9 cellular contexts compared by ENCODE assay signal in genomic region chr4:169225812-169226211, GRCh38. TPM values are rescaled to one million over a fixed set of nuclear protein-coding genes. Genes with fewer than 3 reads are reported as not detected.
DNase-seq lines count a peak whose midpoint lies in the region; ATAC-seq, FAIRE-seq and TF ChIP-seq lines count a peak whose summit lies in the region.
"Had no signal": no experiment of that assay in that cellular context is flagged by ENCODE, and none has a peak within 500 bp of the region (broad histone marks: within the 10 kb centered on the region; RNA-seq: fewer than 3 reads in every experiment).

No MANE protein-coding gene starts in this region.

- no peak for TF ChIP-seq POLR2A in esophagus muscularis mucosa (IDR thresholded peaks at IDR 0.05; ENCODE audit: low read depth)
- no peak for TF ChIP-seq POLR2A in GM12892 (IDR thresholded peaks at IDR 0.05; ENCODE audit: low read depth, low read length)

- TF ChIP-seq EP300 in esophagus muscularis mucosa (IDR thresholded peaks at IDR 0.05) = no peak

- peaks cover 3 to 60% (median 17%) of the 10 kb centered on the region in 11 experiments; a peak in 17 of 22 replicates for H3K36me3 ChIP-seq in BLaER1 treated with 17β-estradiol and CSF1 and Interleukin-3, amounts not matched to agents 10 nM and 100 nM
- H3K36me3 ChIP-seq in HUES48 (ENCODE audit: control insufficient read depth, insufficient read depth, low read length) (no peaks in the 10 kb centered on the region), esophagus muscularis mucosa (no peaks in the 10 kb centered on the region), HAP-1 (replicated peaks) (no peaks in the 10 kb centered on the region)

- intact Hi-C loops in esophagus muscularis mucosa (cut with DNase I) = no loop called here

- DNase-seq in esophagus muscularis mucosa (ENCODE audit: extremely low spot score) = peak; percentile 50
- no peak for DNase-seq in HAP-1 (ENCODE audit: low spot score in 2 of 2)
- DNase-seq in stimulated activated CD4-positive, alpha-beta T cell treated with anti-CD3 and anti-CD28 coated beads, Interleukin-15, amount 100 ng/mL, for 24 hours = no peak
- no peak for DNase-seq in GM12892 (ENCODE audit: insufficient read length)
- DNase-seq in HUDEP-2 (lab: John Stamatoyannopoulos, UW; ENCODE audit: unreplicated experiment in 76 of 76) = no peak

- no peak overlapping the region for H3K4me3 ChIP-seq in BLaER1 treated with 17β-estradiol and CSF1 and Interleukin-3, amounts not matched to agents 10 nM and 100 nM
- H3K4me3 ChIP-seq in HUES48 (ENCODE audit: low read depth, low read length) (no peak overlapping the region), esophagus muscularis mucosa (no peak overlapping the region), HAP-1 (no peak overlapping the region)

- peaks cover 32 to 73% (median 53%) of the 10 kb centered on the region in 10 experiments for H3K4me1 ChIP-seq in BLaER1 treated with 17β-estradiol and CSF1 and Interleukin-3, amounts not matched to agents 10 nM and 100 nM
- H3K4me1 ChIP-seq in HUES48 (ENCODE audit: control insufficient read depth, insufficient read depth, low read length) (peaks cover 6% of the 10 kb centered on the region), esophagus muscularis mucosa (peaks cover 25 to 31% (median 28%) of the 10 kb centered on the region in 4 donors), HAP-1 (no peaks in the 10 kb centered on the region)

- no peak overlapping the region for H3K9ac ChIP-seq in BLaER1 treated with 17β-estradiol and CSF1 and Interleukin-3, amounts not matched to agents 10 nM and 100 nM
- H3K9ac ChIP-seq in HUES48 (ENCODE audit: low read depth, low read length) = no peak overlapping the region

- peak; percentile 49 for ATAC-seq in GM21447 (IDR thresholded peaks at IDR 0.05; ENCODE audit: unreplicated experiment)

- in situ Hi-C loops in HAP-1 (cut with MboI; ENCODE audit: low sequenced_read_pairs) = no loop called here

- peaks cover 0 to 6% (median 4%) of the 10 kb centered on the region in 11 experiments; a peak in 4 of 22 replicates for H3K9me3 ChIP-seq in BLaER1 treated with 17β-estradiol and CSF1 and Interleukin-3, amounts not matched to agents 10 nM and 100 nM (replicated peaks in 1 of 11)
- H3K9me3 ChIP-seq in HUES48 (ENCODE audit: control insufficient read depth, insufficient read depth, low read length) (no peaks in the 10 kb centered on the region), esophagus muscularis mucosa (no peaks in the 10 kb centered on the region), HAP-1 (no peaks in the 10 kb centered on the region)

- peak overlapping the region; percentile 14 to 80 (median 56); a peak in 20 of 22 replicates for H3K4me2 ChIP-seq in BLaER1 treated with 17β-estradiol and CSF1 and Interleukin-3, amounts not matched to agents 10 nM and 100 nM

- no peaks in the 10 kb centered on the region for H3K27me3 ChIP-seq in BLaER1 treated with 17β-estradiol and CSF1 and Interleukin-3, amounts not matched to agents 10 nM and 100 nM
- H3K27me3 ChIP-seq in HUES48 (ENCODE audit: control insufficient read depth, insufficient read depth, low read length) (no peaks in the 10 kb centered on the region), esophagus muscularis mucosa (no peaks in the 10 kb centered on the region), HAP-1 (ENCODE audit: low read depth) (no peaks in the 10 kb centered on the region)

- peak overlapping the region in 5 of 11 experiments; percentile 3 to 69 (median 32); a peak in 7 of 22 replicates for H3K27ac ChIP-seq in BLaER1 treated with 17β-estradiol and CSF1 and Interleukin-3, amounts not matched to agents 10 nM and 100 nM
- H3K27ac ChIP-seq in HUES48 (ENCODE audit: low read depth, low read length) (peak overlapping the region; percentile 64), esophagus muscularis mucosa (replicated peaks in 1 of 4) (no peak overlapping the region)

- no peak for FAIRE-seq in GM12892 (lab: Jason Lieb, UNC)

- peaks cover 0 to 99% (median 10%) of the 10 kb centered on the region in 11 experiments; a peak in 13 of 22 replicates for H4K20me1 ChIP-seq in BLaER1 treated with 17β-estradiol and CSF1 and Interleukin-3, amounts not matched to agents 10 nM and 100 nM

- WGBS in esophagus muscularis mucosa = 30% methylated on average over 2 of the region's 2 CpGs

- no peak for TF ChIP-seq CTCF in esophagus muscularis mucosa (IDR thresholded peaks at IDR 0.05)

RNA-seq across cellular contexts. Expression of gene SH3RF1, which starts 44.9 kb away (rescaled TPM):
- 10 to 100 TPM in 3 of 4 donors, 1 to 10 TPM in 1; 10.0 to 11.8 (median 10.9) TPM for total RNA-seq in esophagus muscularis mucosa
- 3.8 TPM for polyA plus RNA-seq in GM12892 (2012; ENCODE audit: missing spikeins)
- polyA plus RNA-seq: CD4-positive, CD25-positive, alpha-beta regulatory T cell had no signal
